17 cellular contexts compared by ENCODE assay signal in the genomic region with DNA sequence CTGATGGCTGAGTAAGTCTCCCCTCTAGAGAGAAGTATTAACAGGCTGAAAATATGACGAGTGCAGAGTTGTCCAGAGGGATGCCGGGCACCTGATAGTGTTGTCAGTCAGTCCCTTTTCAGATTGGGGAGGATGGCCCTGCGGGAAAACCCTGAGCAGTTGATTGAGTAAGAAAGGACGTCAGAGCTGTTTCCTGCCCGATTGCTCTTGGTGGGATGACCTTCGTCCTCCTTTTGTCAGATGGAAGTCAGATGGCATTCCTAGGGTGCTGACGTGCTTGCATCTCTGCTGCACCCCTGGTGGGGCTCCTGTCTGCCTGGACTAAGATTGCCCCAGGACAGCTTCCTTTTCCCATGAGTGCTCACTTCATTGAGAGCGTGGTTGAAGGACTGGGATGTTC. TPM values are rescaled to one million over a fixed set of nuclear protein-coding genes. Genes with fewer than 3 reads are reported as not detected.
DNase-seq lines count a peak whose midpoint lies in the region; ATAC-seq and TF ChIP-seq lines count a peak whose summit lies in the region.
"Had no signal": no experiment of that assay in that cellular context is flagged by ENCODE, and none has a peak within 500 bp of the region (broad histone marks: within the 10 kb centered on the region; RNA-seq: fewer than 3 reads in every experiment).

No MANE protein-coding gene starts in this region.

- H3K9me3 Mint-ChIP-seq in stimulated activated memory B cell treated with anti-CD40 and anti-IgM and Interleukin-4, amounts not matched to agents 10 μg/mL and 1 μg/mL and 100 μg/mL, for 72 hours = peaks cover 35% of the 10 kb centered on the region

- peaks cover 17% of the 10 kb centered on the region for H3K4me1 Mint-ChIP-seq in stimulated activated memory B cell treated with anti-CD40 and anti-IgM and Interleukin-4, amounts not matched to agents 10 μg/mL and 1 μg/mL and 100 μg/mL, for 72 hours

- no peak overlapping the region for H3K4me3 Mint-ChIP-seq in stimulated activated memory B cell treated with anti-CD40 and anti-IgM and Interleukin-4, amounts not matched to agents 10 μg/mL and 1 μg/mL and 100 μg/mL, for 72 hours
- H3K4me3 Mint-ChIP-seq: CD4-positive, alpha-beta memory T cell had no signal

- DNase-seq in astrocyte of the spinal cord (ENCODE audit: low read depth, low spot score) (peak; percentile 31), dermis blood vessel endothelial cell (peak; percentile 28), iris pigment epithelial cell (ENCODE audit: low read depth) (peak; percentile 84), stromal cell of bone marrow (ENCODE audit: low read depth) (peak; percentile 1), NCI-H1092 (lab: John Stamatoyannopoulos, UW) (no peak)
- no peak for DNase-seq in stimulated activated CD4-positive, alpha-beta T cell treated with anti-CD3 and anti-CD28 coated beads, Interleukin-2, amount 100 ng/mL, for 24 hours
- DNase-seq: BE2C; CD4-positive, alpha-beta memory T cell; COR-L47; DND-41; GF-D8; HCEC 1CT; IMR-90 had no signal

- no peak for ATAC-seq in HG03135 (IDR thresholded peaks at IDR 0.05; ENCODE audit: unreplicated experiment)
- ATAC-seq in stimulated activated memory B cell treated with anti-CD40 and anti-IgM and Interleukin-4, amounts not matched to agents 10 μg/mL and 1 μg/mL and 100 μg/mL, for 72 hours = no peak
- ATAC-seq: A549 had no signal

- TF ChIP-seq CTCF in astrocyte of the spinal cord (IDR thresholded peaks at IDR 0.05; ENCODE audit: low read depth, low read length) = no peak

- no peaks in the 10 kb centered on the region for H3K27me3 Mint-ChIP-seq in stimulated activated memory B cell treated with anti-CD40 and anti-IgM and Interleukin-4, amounts not matched to agents 10 μg/mL and 1 μg/mL and 100 μg/mL, for 72 hours
- H3K27me3 Mint-ChIP-seq: CD4-positive, alpha-beta memory T cell had no signal

- no peak overlapping the region for H3K27ac Mint-ChIP-seq in stimulated activated memory B cell treated with anti-CD40 and anti-IgM and Interleukin-4, amounts not matched to agents 10 μg/mL and 1 μg/mL and 100 μg/mL, for 72 hours
- H3K27ac Mint-ChIP-seq: CD4-positive, alpha-beta memory T cell had no signal

- H3K4me3 ChIP-seq in astrocyte of the spinal cord (ENCODE audit: low read depth, low read length) = no peak overlapping the region
- H3K4me3 ChIP-seq: A549 had no signal

- peaks cover 100% of the 10 kb centered on the region for H3K36me3 Mint-ChIP-seq in stimulated activated memory B cell treated with anti-CD40 and anti-IgM and Interleukin-4, amounts not matched to agents 10 μg/mL and 1 μg/mL and 100 μg/mL, for 72 hours

- in situ Hi-C loops in astrocyte of the spinal cord (cut with HindIII; ENCODE audit: low sequenced_read_pairs) = no loop called here

RNA-seq across cellular contexts. Expression of a gene that starts 9.8 kb away (rescaled TPM):
- 7.4 and 10.9 TPM in 2 replicates for total RNA-seq in dermis blood vessel endothelial cell

RNA-seq across cellular contexts. Expression of a gene that starts 26.1 kb away (rescaled TPM):
- total RNA-seq in dermis blood vessel endothelial cell = 0.60 and 1.0 TPM in 2 replicates
- total RNA-seq: H4 had no signal

Comparison
In these comparisons a context has a peak if more than half of its experiments do, and no peak if none do; other contexts are left out.
1. DNase-seq: peak in astrocyte of the spinal cord (single experiment), dermis blood vessel endothelial cell (single experiment), iris pigment epithelial cell (single experiment) and stromal cell of bone marrow (single experiment); none in stimulated activated CD4-positive, alpha-beta T cell treated with anti-CD3 and anti-CD28 coated beads, Interleukin-2, amount 100 ng/mL, for 24 hours (0 of 2) and NCI-H1092 (single experiment).